23 cellular contexts compared by ENCODE assay signal in the genomic region with DNA sequence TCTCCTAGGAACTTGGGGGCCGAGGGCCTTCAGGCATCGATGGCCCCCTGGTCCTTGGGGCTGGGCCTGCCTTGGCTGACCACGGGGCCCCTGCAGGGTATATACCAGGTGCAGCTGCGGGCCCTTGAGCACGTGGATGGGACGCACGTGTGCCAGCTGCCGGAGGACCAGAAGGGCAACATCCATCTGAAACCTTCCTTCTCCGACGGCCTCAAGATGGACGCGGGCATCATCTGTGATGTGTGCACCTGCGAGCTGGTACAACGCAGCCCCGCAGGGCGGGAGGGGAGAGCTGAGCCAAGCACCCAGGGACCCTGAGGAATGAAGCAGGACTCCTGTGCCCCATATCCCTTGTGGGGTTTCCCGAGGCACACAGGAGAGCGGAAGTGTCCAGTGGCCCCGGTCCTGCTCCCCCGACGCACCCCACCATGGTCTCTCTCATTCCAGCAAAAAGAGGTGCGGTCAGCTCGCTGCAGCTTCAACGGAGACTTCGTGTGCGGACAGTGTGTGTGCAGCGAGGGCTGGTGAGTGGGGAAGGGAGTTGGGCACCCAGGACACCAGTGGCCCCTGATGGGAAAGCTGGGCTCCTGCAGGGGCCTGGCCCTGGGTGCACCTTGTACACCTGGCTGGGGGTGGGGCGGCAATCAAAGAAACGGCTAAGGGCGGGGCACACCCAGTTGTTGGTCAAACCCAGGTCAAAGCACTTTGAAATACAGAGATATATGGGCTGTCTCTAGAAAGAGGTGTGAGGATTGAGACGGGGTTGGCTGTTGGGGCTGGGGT. TPM values are rescaled to one million over a fixed set of nuclear protein-coding genes. Genes with fewer than 3 reads are reported as not detected.
DNase-seq lines count a peak whose midpoint lies in the region; ATAC-seq and TF ChIP-seq lines count a peak whose summit lies in the region.
"Had no signal": no experiment of that assay in that cellular context is flagged by ENCODE, and none has a peak within 500 bp of the region (broad histone marks: within the 10 kb centered on the region; RNA-seq: fewer than 3 reads in every experiment).

No MANE protein-coding gene starts in this region.

- H2AFZ ChIP-seq in osteoblast (ENCODE audit: low read length) = no peak overlapping the region

- CTCF ChIA-PET in RWPE1 (lab: Yijun Ruan, JAX) = interaction anchor here (0.7 to 1.7 kb wide), 4 partner anchors 16 to 57 kb away, joined by 3 to 7 read pairs (median 4); no protein-coding TSS in a partner anchor

- H3K4me1 ChIP-seq in endodermal cell (ENCODE audit: control insufficient read depth, insufficient read depth, low read length) (no peaks in the 10 kb centered on the region), osteoblast (ENCODE audit: insufficient read depth, low read length) (no peaks in the 10 kb centered on the region)
- H3K4me1 ChIP-seq: A549 had no signal

- H3K79me2 ChIP-seq in osteoblast (ENCODE audit: insufficient read depth, low read length) = no peaks in the 10 kb centered on the region

- H3K4me3 ChIP-seq in H7 (ENCODE audit: insufficient read depth, low read depth, low read length) (no peak overlapping the region), endodermal cell (ENCODE audit: low read length) (no peak overlapping the region), osteoblast (ENCODE audit: insufficient read depth, low read length) (no peak overlapping the region)
- H3K4me3 ChIP-seq: A549, MG63 had no signal

- no peaks in the 10 kb centered on the region for H4K20me1 ChIP-seq in osteoblast (ENCODE audit: insufficient read depth, low read length)

- WGBS in endodermal cell (ENCODE audit: insufficient coverage in 1 of 2, insufficient read length in 1 of 2), 2 experiments = 93 to 94% methylated on average over 23 to 31 of the region's 31 CpGs

- no peaks in the 10 kb centered on the region for H3K36me3 Mint-ChIP-seq in endodermal cell (ENCODE audit: low read depth)
- no peaks in the 10 kb centered on the region for H3K36me3 Mint-ChIP-seq in activated T-cell treated with anti-CD3 and anti-CD28 coated beads, Interleukin-2, amount 50 U/mL, for 72 hours (ENCODE audit: insufficient read depth in 2 of 2)
- H3K36me3 Mint-ChIP-seq: CD14-positive monocyte had no signal

- no peaks in the 10 kb centered on the region for H3K9me3 Mint-ChIP-seq in endodermal cell
- H3K9me3 Mint-ChIP-seq in activated T-cell treated with anti-CD3 and anti-CD28 coated beads, Interleukin-2, amount 50 U/mL, for 72 hours = no peaks in the 10 kb centered on the region

- POLR2A ChIA-PET in RWPE1 (lab: Yijun Ruan, JAX; ENCODE audit: low non-redundant PET) = no interaction called here

- H3K27ac Mint-ChIP-seq in endodermal cell = no peak overlapping the region
- no peak overlapping the region for H3K27ac Mint-ChIP-seq in activated T-cell treated with anti-CD3 and anti-CD28 coated beads, Interleukin-2, amount 50 U/mL, for 72 hours
- H3K27ac Mint-ChIP-seq: B cell had no signal

- H3K9me3 ChIP-seq in endodermal cell (ENCODE audit: control insufficient read depth, low read length) (no peaks in the 10 kb centered on the region), osteoblast (ENCODE audit: low read depth, low read length) (no peaks in the 10 kb centered on the region)
- H3K9me3 ChIP-seq: A549, MG63 had no signal

- no peak overlapping the region for H3K4me3 Mint-ChIP-seq in endodermal cell
- H3K4me3 Mint-ChIP-seq in activated T-cell treated with anti-CD3 and anti-CD28 coated beads, Interleukin-2, amount 50 U/mL, for 72 hours = no peak overlapping the region
- H3K4me3 Mint-ChIP-seq: B cell, CD14-positive monocyte had no signal

- H3K4me2 ChIP-seq in osteoblast (ENCODE audit: insufficient read depth, low read length) = no peak overlapping the region
- H3K4me2 ChIP-seq: A549 had no signal

- H3K4me1 Mint-ChIP-seq in endodermal cell = no peaks in the 10 kb centered on the region
- peaks cover 6% of the 10 kb centered on the region for H3K4me1 Mint-ChIP-seq in activated T-cell treated with anti-CD3 and anti-CD28 coated beads, Interleukin-2, amount 50 U/mL, for 72 hours (ENCODE audit: low read depth)

- H3K27ac ChIP-seq in RWPE1 (peak overlapping the region; percentile 98), endodermal cell (ENCODE audit: low read depth, low read length) (no peak overlapping the region), osteoblast (ENCODE audit: low read depth, low read length) (no peak overlapping the region)
- H3K27ac ChIP-seq: A549 had no signal

- TF ChIP-seq CTCF in RWPE1 (conservative IDR thresholded peaks at IDR 0.05; ENCODE audit: low read depth) (no peak), endodermal cell (conservative IDR thresholded peaks at IDR 0.05) (no peak), osteoblast (IDR thresholded peaks at IDR 0.05; ENCODE audit: extremely low read depth, low read depth, low read length) (no peak)

- DNase-seq in H7 (peak; percentile 54), RWPE1 (ENCODE audit: low spot score) (no peak), endodermal cell (peak; percentile 44), osteoblast (ENCODE audit: insufficient read length, low spot score, missing footprints) (peak; percentile 45), germinal center (ENCODE audit: low spot score) (no peak), NCI-H2029 (lab: John Stamatoyannopoulos, UW) (no peak)
- DNase-seq in activated T-cell treated with anti-CD3 and anti-CD28 coated beads, Interleukin-2, amount 50 U/mL, for 72 hours = no peak
- no peak for DNase-seq in activated CD4-positive, alpha-beta T cell treated with anti-CD3 and anti-CD28 coated beads for 48 hours
- DNase-seq: EL, GF-D8, GOT3, Kasumi-1, MG63, NCI-H1417, NCI-H1694 treated with DMSO at 0.1 percent for 48 hours, NCI-H2107, NCI-H446 treated with DMSO at 0.1 percent for 48 hours, NCI-H526 treated with DMSO at 0.1 percent for 48 hours, SIG-M5 had no signal

- ATAC-seq in activated T-cell treated with anti-CD3 and anti-CD28 coated beads, Interleukin-2, amount 50 U/mL, for 72 hours (replicated peaks in 1 of 2) = no peak
- ATAC-seq: A549, SK-N-SH treated with all-trans-retinoic acid at 6 μM for 48 hours had no signal

- H3K36me3 ChIP-seq in H7 (replicated peaks; ENCODE audit: control insufficient read depth, insufficient read depth, low read length) = no peaks in the 10 kb centered on the region
- no peaks in the 10 kb centered on the region for H3K36me3 ChIP-seq in endodermal cell (ENCODE audit: control insufficient read depth, insufficient read depth, low read length)
- no peaks in the 10 kb centered on the region for H3K36me3 ChIP-seq in osteoblast (ENCODE audit: insufficient read depth, low read length)
- H3K36me3 ChIP-seq: MG63 had no signal

- H3K27me3 ChIP-seq in H7 (ENCODE audit: control insufficient read depth, insufficient read depth, low read length) (no peaks in the 10 kb centered on the region), endodermal cell (ENCODE audit: control insufficient read depth, insufficient read depth, low read length, poor library complexity, severe bottlenecking) (no peaks in the 10 kb centered on the region), osteoblast (ENCODE audit: insufficient read depth, low read length) (peaks cover 4% of the 10 kb centered on the region)
- H3K27me3 ChIP-seq: MG63 had no signal

- no peak overlapping the region for H3K9ac ChIP-seq in endodermal cell (ENCODE audit: extremely low read depth, low read length, poor library complexity, severe bottlenecking)

- no peaks in the 10 kb centered on the region for H3K27me3 Mint-ChIP-seq in endodermal cell (ENCODE audit: insufficient read depth)
- no peaks in the 10 kb centered on the region for H3K27me3 Mint-ChIP-seq in activated T-cell treated with anti-CD3 and anti-CD28 coated beads, Interleukin-2, amount 50 U/mL, for 72 hours (ENCODE audit: low read depth)
- H3K27me3 Mint-ChIP-seq: B cell had no signal

RNA-seq across cellular contexts. Expression of gene ITGB4, which starts 10.6 kb away (rescaled TPM):
- 0.28 and 0.70 TPM in 2 replicates for total RNA-seq in H7 (2014; rRNA removed; shearing (Covaris generic))
- 1 to 10 TPM; 3.4 to 5.1 TPM for total RNA-seq in endodermal cell
- 0.39 TPM for polyA plus RNA-seq in endodermal cell (2013, experiment 1 of 2)
- 0.87 TPM for polyA plus RNA-seq in endodermal cell (2013, experiment 2 of 2)
- total RNA-seq in osteoblast = 0.29 and 0.36 TPM in 2 replicates
- 1 to 10 TPM; 2.7 to 3.5 TPM for total RNA-seq in activated T-cell treated with anti-CD3 and anti-CD28 coated beads, Interleukin-2, amount 50 U/mL, for 72 hours

RNA-seq across cellular contexts. Expression of gene GALK1, which starts 33.1 kb away (rescaled TPM):
- 43.4 and 47.2 TPM in 2 replicates for total RNA-seq in H7 (2014; rRNA removed; shearing (Covaris generic))
- 10 to 100 TPM; 26.7 to 33.2 TPM for total RNA-seq in endodermal cell
- polyA plus RNA-seq in endodermal cell (2013, experiment 1 of 2) = 25.1 TPM
- polyA plus RNA-seq in endodermal cell (2013, experiment 2 of 2) = 22.8 TPM
- 25.3 and 27.7 TPM in 2 replicates for total RNA-seq in osteoblast
- total RNA-seq in activated T-cell treated with anti-CD3 and anti-CD28 coated beads, Interleukin-2, amount 50 U/mL, for 72 hours = 10 to 100 TPM; 41.9 to 51.2 TPM

RNA-seq across cellular contexts. Expression of gene UNK, which starts 52.7 kb away (rescaled TPM):
- total RNA-seq in H7 (2014; rRNA removed; shearing (Covaris generic)) = 17.9 and 21.7 TPM in 2 replicates
- total RNA-seq in endodermal cell (10 to 100 TPM; 38.0 to 39.0 TPM), osteoblast (18.5 and 23.6 TPM in 2 replicates)
- 40.1 TPM for polyA plus RNA-seq in endodermal cell (2013, experiment 1 of 2)
- polyA plus RNA-seq in endodermal cell (2013, experiment 2 of 2) = 37.5 TPM
- total RNA-seq in activated T-cell treated with anti-CD3 and anti-CD28 coated beads, Interleukin-2, amount 50 U/mL, for 72 hours = 10 to 100 TPM; 20.7 to 22.6 TPM

Comparison
In these comparisons a context has a peak if more than half of its experiments do, and no peak if none do; other contexts are left out.
1. DNase-seq: peak in H7 (single experiment), endodermal cell (single experiment) and osteoblast (single experiment); none in RWPE1 (single experiment), germinal center (single experiment), activated T-cell treated with anti-CD3 and anti-CD28 coated beads, Interleukin-2, amount 50 U/mL, for 72 hours (0 of 2), activated CD4-positive, alpha-beta T cell treated with anti-CD3 and anti-CD28 coated beads for 48 hours (single experiment) and NCI-H2029 (single experiment).